In genomic region chr15:86872782-86873181, GRCh38 we compare ENCODE assay signal across 5 cellular contexts.
"Had no signal": no experiment of that assay in that cellular context is flagged by ENCODE, and none has a peak within 500 bp of the region (broad histone marks: within the 10 kb centered on the region; RNA-seq: fewer than 3 reads in every experiment).

No MANE protein-coding gene starts in this region.

- H3K27ac ChIP-seq: GM23248 had no signal

- H3K4me3 ChIP-seq: GM23248, HAP-1 had no signal

- DNase-seq: GM23248, GOT3, H7, KBM-7 had no signal

- H2AFZ ChIP-seq: GM23248 had no signal

- H3K36me3 ChIP-seq: HAP-1 had no signal

- H3K9ac ChIP-seq: GM23248 had no signal
